17 cellular contexts compared by ENCODE assay signal in genomic region chr20:53757472-53757913, GRCh38.
A peak's percentile ranks its signal among the peaks of the same experiment; 100 is the strongest.
DNase-seq lines count a peak whose midpoint lies in the region; TF ChIP-seq lines count a peak whose summit lies in the region.
"Had no signal": no experiment of that assay in that cellular context is flagged by ENCODE, and none has a peak within 500 bp of the region (broad histone marks: within the 10 kb centered on the region; RNA-seq: fewer than 3 reads in every experiment).

No MANE protein-coding gene starts in this region.

- CTCF ChIA-PET in mammary epithelial cell (lab: Charles Lee; ENCODE audit: low non-redundant PET) (no interaction called here), MCF 10A (lab: Yijun Ruan, JAX) (interaction anchor here (0.6 kb wide), 1 partner anchor 171 kb away, joined by 4 read pairs; no protein-coding TSS in a partner anchor)

- H3K4me3 Mint-ChIP-seq in MCF 10A (ENCODE audit: unreplicated experiment): no peak overlapping the region
- H3K4me3 Mint-ChIP-seq: activated B cell treated with CpG ODN at 0.5 μM for 24 hours had no signal

- H3K4me2 ChIP-seq in mammary epithelial cell (ENCODE audit: insufficient read depth, low read depth, low read length): no peak overlapping the region

- dilution Hi-C loops in mammary epithelial cell (cut with HindIII; ENCODE audit: low sequenced_read_pairs): loop anchor here (25.0 kb wide), 2 partner anchors 155 to 170 kb away; partner anchors contain the start of gene ZNF217

- H3K36me3 Mint-ChIP-seq in MCF 10A (ENCODE audit: insufficient read depth, unreplicated experiment): no peaks in the 10 kb centered on the region

- POLR2A ChIA-PET in MCF 10A (lab: Yijun Ruan, JAX): no interaction called here

- no peaks in the 10 kb centered on the region for H3K36me3 ChIP-seq in mammary epithelial cell (ENCODE audit: insufficient read depth, low read length)
- H3K36me3 ChIP-seq: heart right ventricle had no signal

- no peaks in the 10 kb centered on the region for H3K79me2 ChIP-seq in mammary epithelial cell (ENCODE audit: insufficient read depth, low read length)

- H3K27me3 Mint-ChIP-seq in MCF 10A (ENCODE audit: insufficient read depth, unreplicated experiment): no peaks in the 10 kb centered on the region
- H3K27me3 Mint-ChIP-seq: activated B cell treated with CpG ODN at 0.5 μM for 24 hours had no signal

- peaks cover 14% of the 10 kb centered on the region for H3K4me1 Mint-ChIP-seq in MCF 10A (ENCODE audit: insufficient read depth, unreplicated experiment)

- BruUV-seq in mammary epithelial cell (replicated peaks; lab: Mats Ljungman, UMichigan) (no TSS peak), MCF 10A (replicated peaks; lab: Mats Ljungman, UMichigan) (no TSS peak)

- intact Hi-C loops in mammary epithelial cell (cut with micrococcal nuclease) (loop anchor here (5.0 kb wide), 1 partner anchor 160 kb away; no protein-coding TSS in a partner anchor), MCF 10A (cut with micrococcal nuclease) (no loop called here)

- peak; percentile 62 for DNase-seq in mammary epithelial cell
- no peak for DNase-seq in MCF 10A (ENCODE audit: unreplicated experiment)
- peak; percentile 61 for DNase-seq in medulla oblongata (ENCODE audit: extremely low spot score)
- DNase-seq in superior temporal gyrus (ENCODE audit: extremely low spot score): peak; percentile 39
- DNase-seq in T1000 (lab: John Stamatoyannopoulos, UW): no peak
- DNase-seq in T-helper 2 cell: no peak
- no peak for DNase-seq in stimulated activated CD4-positive, alpha-beta T cell treated with anti-CD3 and anti-CD28 coated beads, Interleukin-15, amount 100 ng/mL, for 24 hours
- DNase-seq: activated B cell treated with CpG ODN at 0.5 μM for 24 hours; activated effector memory CD4-positive, alpha-beta T cell treated with anti-CD3 and anti-CD28 coated beads, Interleukin-2, amount 50 U/mL, for 16 hours; COR-L47; erythroblast; heart right ventricle; kidney; NCI-H226; OCI-M1; SW 1271 had no signal

- H3K27ac Mint-ChIP-seq in MCF 10A (ENCODE audit: low read depth, unreplicated experiment): no peak overlapping the region
- H3K27ac Mint-ChIP-seq: activated B cell treated with CpG ODN at 0.5 μM for 24 hours had no signal

- in situ Hi-C loops in mammary epithelial cell (cut with MboI; ENCODE audit: low sequenced_read_pairs in 2 of 2): loop anchor here in 1 of 2 donors (25.0 kb wide), 1 partner anchor 155 kb away; no protein-coding TSS in a partner anchor

- H3K9me3 ChIP-seq in mammary epithelial cell (replicated peaks; ENCODE audit: insufficient read depth, low read length): no peaks in the 10 kb centered on the region
- H3K9me3 ChIP-seq: heart right ventricle had no signal

- no peaks in the 10 kb centered on the region for H4K20me1 ChIP-seq in mammary epithelial cell (ENCODE audit: insufficient read depth, low read length)

- no peaks in the 10 kb centered on the region for H3K27me3 ChIP-seq in mammary epithelial cell (ENCODE audit: insufficient read depth, low read length)

- H2AFZ ChIP-seq in mammary epithelial cell (ENCODE audit: low read depth, low read length): no peak overlapping the region

- H3K4me3 ChIP-seq in mammary epithelial cell (replicated peaks in 1 of 3; ENCODE audit: insufficient read depth in 1 of 3, low read depth in 2 of 3, low read length in 3 of 3): no peak overlapping the region
- H3K4me3 ChIP-seq: heart right ventricle had no signal

- H3K9ac ChIP-seq in mammary epithelial cell (ENCODE audit: insufficient read depth, low read length): no peak overlapping the region

- H3K9me3 Mint-ChIP-seq in MCF 10A (ENCODE audit: unreplicated experiment): no peaks in the 10 kb centered on the region
- H3K9me3 Mint-ChIP-seq: activated B cell treated with CpG ODN at 0.5 μM for 24 hours had no signal

- H3K27ac ChIP-seq in mammary epithelial cell (ENCODE audit: insufficient read depth, low read depth, low read length) (no peak overlapping the region), VCaP (peak overlapping the region; percentile 49)
- H3K27ac ChIP-seq: heart right ventricle had no signal

- H3K4me1 ChIP-seq in mammary epithelial cell (ENCODE audit: insufficient read depth, low read length): peaks cover 15% of the 10 kb centered on the region

- TF ChIP-seq CTCF in mammary epithelial cell (conservative IDR thresholded peaks at IDR 0.05 in 1 of 2, IDR thresholded peaks at IDR 0.05 in 1 of 2; ENCODE audit: extremely low read depth in 1 of 2, insufficient read depth in 1 of 2, low read depth in 1 of 2, low read length in 2 of 2): no peak
- no peak for TF ChIP-seq CTCF in MCF 10A (IDR thresholded peaks at IDR 0.05; ENCODE audit: unreplicated experiment)
- no peak for TF ChIP-seq CTCF in VCaP (conservative IDR thresholded peaks at IDR 0.05)

- WGBS in mammary epithelial cell (ENCODE audit: low coverage, missing lambda C conversion rate): 95% methylated on average over 18 of the region's 18 CpGs

Comparison
In these comparisons a context has a peak if more than half of its experiments do, and no peak if none do; other contexts are left out.
1. DNase-seq: peak in mammary epithelial cell (single experiment), medulla oblongata (single experiment) and superior temporal gyrus (single experiment); none in MCF 10A (single experiment), T1000 (single experiment), T-helper 2 cell (0 of 5) and stimulated activated CD4-positive, alpha-beta T cell treated with anti-CD3 and anti-CD28 coated beads, Interleukin-15, amount 100 ng/mL, for 24 hours (single experiment).